In genomic region chr9:91502913-91503649, GRCh38 we compare ENCODE assay signal across 21 cellular contexts.
"Had no signal": no experiment of that assay in that cellular context is flagged by ENCODE, and none has a peak within 500 bp of the region (broad histone marks: within the 10 kb centered on the region; RNA-seq: fewer than 3 reads in every experiment).

No MANE protein-coding gene starts in this region.

- ATAC-seq: activated CD8-positive, alpha-beta memory T cell treated with anti-CD3 and anti-CD28 coated beads, Interleukin-2, amount 10 ng/mL, durations not matched to agents 7 days and 5 days; gastrocnemius medialis; left lobe of liver had no signal

- H3K4me3 ChIP-seq: gastrocnemius medialis, lung, suprapubic skin, transverse colon had no signal

- FAIRE-seq: colon, kidney, TTC549 had no signal

- H3K4me1 ChIP-seq: gastrocnemius medialis, suprapubic skin, transverse colon had no signal

- H3K27ac Mint-ChIP-seq: activated CD8-positive, alpha-beta memory T cell treated with anti-CD3 and anti-CD28 coated beads, Interleukin-2, amount 10 ng/mL, durations not matched to agents 7 days and 5 days; endodermal cell; stimulated activated naive CD8-positive, alpha-beta T cell treated with anti-CD3 and anti-CD28 coated beads, Interleukin-15, Interleukin-2, amounts not matched to agents 100 ng/mL and 50 ng/mL, for 24 hours had no signal

- H3K9me3 Mint-ChIP-seq: endodermal cell; stimulated activated naive CD8-positive, alpha-beta T cell treated with anti-CD3 and anti-CD28 coated beads, Interleukin-15, Interleukin-2, amounts not matched to agents 100 ng/mL and 50 ng/mL, for 24 hours had no signal

- H3K27ac ChIP-seq: brain microvascular endothelial cell, gastrocnemius medialis, suprapubic skin, transverse colon had no signal

- H3K36me3 ChIP-seq: brain microvascular endothelial cell, gastrocnemius medialis, suprapubic skin, transverse colon had no signal

- H3K36me3 Mint-ChIP-seq: activated CD8-positive, alpha-beta memory T cell treated with anti-CD3 and anti-CD28 coated beads, Interleukin-2, amount 10 ng/mL, durations not matched to agents 7 days and 5 days had no signal

- DNase-seq: activated CD4-positive, CD25-positive, alpha-beta regulatory T cell; activated CD8-positive, alpha-beta memory T cell treated with anti-CD3 and anti-CD28 coated beads, Interleukin-2, amount 10 ng/mL, durations not matched to agents 7 days and 5 days; activated naive CD4-positive, alpha-beta T cell treated with Interleukin-2 at 50 U/mL for 16 hours; anterior cingulate cortex; brain microvascular endothelial cell; central memory CD4-positive, alpha-beta T cell; endodermal cell; gastrocnemius medialis; head of caudate nucleus; kidney; midbrain; stimulated activated CD4-positive, alpha-beta T cell treated with anti-CD3 and anti-CD28 coated beads, Interleukin-12 subunit alpha, Interleukin-12 subunit beta, amount 100 ng/mL, for 4 hours; stimulated activated CD4-positive, alpha-beta T cell treated with anti-CD3 and anti-CD28 coated beads, Interleukin-1b, Interleukin-23, amount 100 ng/mL, for 48 hours; stimulated activated CD8-positive, alpha-beta memory T cell treated with anti-CD3 and anti-CD28 coated beads, Interleukin-4, amount 100 ng/mL, for 48 hours; transverse colon had no signal

- H3K27me3 ChIP-seq: brain microvascular endothelial cell, gastrocnemius medialis, suprapubic skin, transverse colon had no signal

- H3K9me3 ChIP-seq: gastrocnemius medialis, suprapubic skin, transverse colon had no signal

- H3K4me1 Mint-ChIP-seq: endodermal cell had no signal

- H3K4me3 Mint-ChIP-seq: activated CD8-positive, alpha-beta memory T cell treated with anti-CD3 and anti-CD28 coated beads, Interleukin-2, amount 10 ng/mL, durations not matched to agents 7 days and 5 days; endodermal cell; stimulated activated naive CD8-positive, alpha-beta T cell treated with anti-CD3 and anti-CD28 coated beads, Interleukin-15, Interleukin-2, amounts not matched to agents 100 ng/mL and 50 ng/mL, for 24 hours had no signal
